33 cellular contexts compared by ENCODE assay signal in genomic region chr10:114590983-114591382, GRCh38.
"Had no signal": no experiment of that assay in that cellular context is flagged by ENCODE, and none has a peak within 500 bp of the region (broad histone marks: within the 10 kb centered on the region; RNA-seq: fewer than 3 reads in every experiment).

No MANE protein-coding gene starts in this region.

- H3K27ac Mint-ChIP-seq: natural killer cell treated with Interleukin-12 subunit alpha and Interleukin-12 subunit beta and Interleukin-15 and Interleukin-18, amount 100 ng/mL, for 72 hours; nephron progenitor cell; progenitor cell of endocrine pancreas; stimulated activated memory B cell treated with anti-CD40 and anti-IgM and Interleukin-4, amounts not matched to agents 10 μg/mL and 1 μg/mL and 100 μg/mL, for 72 hours; stimulated activated naive CD8-positive, alpha-beta T cell treated with anti-CD3 and anti-CD28 coated beads, Interleukin-15, amount 100 ng/mL, for 72 hours; type B pancreatic cell had no signal

- H2AFZ ChIP-seq: parathyroid adenoma had no signal

- H3K9ac ChIP-seq: parathyroid adenoma had no signal

- H3K36me3 ChIP-seq: neutrophil, ovary, spleen, tibial artery, transverse colon, upper lobe of right lung, uterus had no signal

- H3K27me3 ChIP-seq: neutrophil, ovary, spleen, suprapubic skin, testis, tibial artery, transverse colon, upper lobe of right lung, uterus had no signal

- H3K36me3 Mint-ChIP-seq: natural killer cell treated with Interleukin-12 subunit alpha and Interleukin-12 subunit beta and Interleukin-15 and Interleukin-18, amount 100 ng/mL, for 72 hours; stimulated activated memory B cell treated with anti-CD40 and anti-IgM and Interleukin-4, amounts not matched to agents 10 μg/mL and 1 μg/mL and 100 μg/mL, for 72 hours had no signal

- H3K4me3 Mint-ChIP-seq: naive thymus-derived CD8-positive, alpha-beta T cell; natural killer cell treated with Interleukin-12 subunit alpha and Interleukin-12 subunit beta and Interleukin-15 and Interleukin-18, amount 100 ng/mL, for 72 hours; nephron progenitor cell; neural crest cell; stimulated activated memory B cell treated with anti-CD40 and anti-IgM and Interleukin-4, amounts not matched to agents 10 μg/mL and 1 μg/mL and 100 μg/mL, for 72 hours; stimulated activated naive CD8-positive, alpha-beta T cell treated with anti-CD3 and anti-CD28 coated beads, Interleukin-15, amount 100 ng/mL, for 72 hours; type B pancreatic cell had no signal

- H3K9me3 ChIP-seq: neutrophil, psoas muscle, testis, transverse colon, upper lobe of right lung, uterus had no signal

- H3K79me2 ChIP-seq: parathyroid adenoma had no signal

- H3K27me3 Mint-ChIP-seq: type B pancreatic cell had no signal

- ATAC-seq: naive thymus-derived CD8-positive, alpha-beta T cell; natural killer cell treated with Interleukin-12 subunit alpha and Interleukin-12 subunit beta and Interleukin-15 and Interleukin-18, amount 100 ng/mL, for 72 hours; psoas muscle; right cardiac atrium; sciatic nerve; stimulated activated memory B cell treated with anti-CD40 and anti-IgM and Interleukin-4, amounts not matched to agents 10 μg/mL and 1 μg/mL and 100 μg/mL, for 72 hours; stimulated activated naive CD8-positive, alpha-beta T cell treated with anti-CD3 and anti-CD28 coated beads, Interleukin-15, amount 100 ng/mL, for 72 hours; stimulated activated naive CD8-positive, alpha-beta T cell treated with anti-CD3 and anti-CD28 coated beads, Interleukin-15, Interleukin-2, amounts not matched to agents 100 U/mL and 50 U/mL, for 24 hours; upper lobe of right lung had no signal

- DNase-seq: naive thymus-derived CD8-positive, alpha-beta T cell; nephron progenitor cell; occipital lobe; ovary; posterior cingulate gyrus; psoas muscle; right cardiac atrium; spleen; stimulated activated CD4-positive, alpha-beta T cell treated with anti-CD3 and anti-CD28 coated beads, Interleukin-12 subunit alpha, Interleukin-12 subunit beta, amount 100 ng/mL, for 4 hours; stimulated activated CD4-positive, alpha-beta T cell treated with anti-CD3 and anti-CD28 coated beads, Interleukin-1b, Interleukin-23, amount 100 ng/mL, for 48 hours; stimulated activated CD4-positive, alpha-beta T cell treated with anti-CD3 and anti-CD28 coated beads, Interleukin-4, amount 100 ng/mL, for 1 hour; stimulated activated CD4-positive, alpha-beta T cell treated with anti-CD3 and anti-CD28 coated beads, Interleukin-4, amount 100 ng/mL, for 4 hours; stimulated activated CD8-positive, alpha-beta memory T cell treated with anti-CD3 and anti-CD28 coated beads, Interleukin-4, amount 100 ng/mL, for 48 hours; stimulated activated naive CD4-positive, alpha-beta T cell; stimulated activated naive CD8-positive, alpha-beta T cell treated with anti-CD3 and anti-CD28 coated beads, Interleukin-15, amount 100 ng/mL, for 72 hours; stimulated activated naive CD8-positive, alpha-beta T cell treated with anti-CD3 and anti-CD28 coated beads, Interleukin-15, Interleukin-2, amounts not matched to agents 100 U/mL and 50 U/mL, for 24 hours; substantia nigra; testis; tibial artery; transverse colon; upper lobe of right lung; uterus had no signal

- H3K4me1 Mint-ChIP-seq: neural crest cell; stimulated activated memory B cell treated with anti-CD40 and anti-IgM and Interleukin-4, amounts not matched to agents 10 μg/mL and 1 μg/mL and 100 μg/mL, for 72 hours; stimulated activated naive CD8-positive, alpha-beta T cell treated with anti-CD3 and anti-CD28 coated beads, Interleukin-15, amount 100 ng/mL, for 72 hours had no signal

- H3K9me3 Mint-ChIP-seq: natural killer cell treated with Interleukin-12 subunit alpha and Interleukin-12 subunit beta and Interleukin-15 and Interleukin-18, amount 100 ng/mL, for 72 hours had no signal

- H3K4me3 ChIP-seq: ovary, psoas muscle, skin epidermis, smooth muscle cell, spleen, suprapubic skin, testis, tibial artery, transverse colon, upper lobe of right lung, uterus had no signal

- H3K4me2 ChIP-seq: smooth muscle cell had no signal

- H3K27ac ChIP-seq: neutrophil, ovary, parathyroid adenoma, psoas muscle, skin epidermis, spleen, suprapubic skin, testis, tibial artery, transverse colon, upper lobe of right lung, uterus had no signal

- H3K4me1 ChIP-seq: parathyroid adenoma, psoas muscle, spleen, suprapubic skin, tibial artery, transverse colon, upper lobe of right lung, uterus had no signal
